Comparison of ENCODE assay signal across 14 cellular contexts in the genomic region with DNA sequence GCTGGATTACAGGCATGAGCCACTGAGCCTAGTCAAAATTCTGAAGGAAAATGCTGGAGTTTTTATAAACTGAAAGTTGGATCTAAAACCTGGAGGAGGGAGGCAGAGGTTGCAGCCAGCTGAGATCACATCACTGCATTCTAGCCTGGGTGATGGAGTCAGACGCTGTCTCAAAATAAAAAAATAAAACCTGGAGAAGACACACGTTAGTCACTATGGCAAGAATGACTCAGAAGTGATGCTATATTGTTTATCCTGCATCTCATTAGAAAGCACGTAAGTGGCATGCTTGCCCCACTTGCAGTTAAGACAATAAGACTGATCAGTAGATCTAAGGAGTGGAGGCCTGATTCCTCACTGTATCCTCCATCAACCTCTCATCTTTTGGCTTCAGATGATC. TPM values are rescaled to one million over a fixed set of nuclear protein-coding genes. Genes with fewer than 3 reads are reported as not detected.
DNase-seq lines count a peak whose midpoint lies in the region; ATAC-seq and TF ChIP-seq lines count a peak whose summit lies in the region.
"Had no signal": no experiment of that assay in that cellular context is flagged by ENCODE, and none has a peak within 500 bp of the region (broad histone marks: within the 10 kb centered on the region; RNA-seq: fewer than 3 reads in every experiment).

No MANE protein-coding gene starts in this region.

- no peaks in the 10 kb centered on the region for H3K79me2 ChIP-seq in hepatocyte

- H3K36me3 ChIP-seq in HEK293 (ENCODE audit: control insufficient read depth in 2 of 2, insufficient read depth in 1 of 2, low read length in 2 of 2) (no peaks in the 10 kb centered on the region), hepatocyte (replicated peaks; ENCODE audit: insufficient read depth, low read depth) (no peaks in the 10 kb centered on the region)

- DNase-seq in AG04449 (ENCODE audit: low read depth, low spot score), result peak; percentile 59
- peak; percentile 52 for DNase-seq in fibroblast of villous mesenchyme (ENCODE audit: low read depth)
- DNase-seq in stimulated activated CD4-positive, alpha-beta T cell treated with anti-CD3 and anti-CD28 coated beads, Interleukin-15, amount 100 ng/mL, for 24 hours, result no peak
- no peak for DNase-seq in hepatocyte (ENCODE audit: low spot score)
- DNase-seq: caudate nucleus, NCI-H1417 treated with DMSO at 0.1 percent for 48 hours, NCI-H69, Right ventricle myocardium superior had no signal

- H3K4me2 ChIP-seq in hepatocyte, result no peak overlapping the region

- CTCF ChIA-PET in AG04449 (lab: Yijun Ruan, JAX) (interaction anchor here (0.8 to 8.5 kb wide), 7 partner anchors 19 to 566 kb away, joined by 3 to 113 read pairs (median 4); no protein-coding TSS in a partner anchor), HEK293 (lab: Yijun Ruan, JAX) (interaction anchor here (0.6 to 1.3 kb wide), 6 partner anchors 26 to 317 kb away, joined by 3 to 7 read pairs (median 4); no protein-coding TSS in a partner anchor)

- H3K27me3 Mint-ChIP-seq in activated T-helper 17 cell treated with anti-CD3 and anti-CD28 coated beads, Interleukin-2, amount 50 U/mL, for 72 hours, result peaks cover 3% of the 10 kb centered on the region

- TF ChIP-seq CTCF in AG04449 (IDR thresholded peaks at IDR 0.05; ENCODE audit: insufficient read depth, low read length, missing control alignments), result no peak
- no peak for TF ChIP-seq CTCF in HEK293 (tag by site-specific recombination; IDR thresholded peaks at IDR 0.05)
- no peak for TF ChIP-seq CTCF in fibroblast of villous mesenchyme (IDR thresholded peaks at IDR 0.05; ENCODE audit: insufficient read depth, low read depth, low read length)
- TF ChIP-seq CTCF in hepatocyte (IDR thresholded peaks at IDR 0.05; ENCODE audit: poor library complexity), result no peak

- peak; percentile 67 for ATAC-seq in activated T-helper 17 cell treated with anti-CD3 and anti-CD28 coated beads, Interleukin-2, amount 50 U/mL, for 72 hours (replicated peaks)
- ATAC-seq in GM18907 (IDR thresholded peaks at IDR 0.05; ENCODE audit: unreplicated experiment) (no peak), GM19023 (IDR thresholded peaks at IDR 0.05; ENCODE audit: unreplicated experiment) (no peak)

- no peak overlapping the region for H2AFZ ChIP-seq in hepatocyte

- H3K36me3 Mint-ChIP-seq in activated T-helper 17 cell treated with anti-CD3 and anti-CD28 coated beads, Interleukin-2, amount 50 U/mL, for 72 hours (ENCODE audit: low read depth), result peaks cover 5% of the 10 kb centered on the region

- no peaks in the 10 kb centered on the region for H4K20me1 ChIP-seq in hepatocyte (ENCODE audit: insufficient read depth, poor library complexity, severe bottlenecking)

- 81% methylated on average over 3 of the region's 3 CpGs for WGBS in hepatocyte (ENCODE audit: low lambda C conversion rate, missing lambda C conversion rate)

- no peaks in the 10 kb centered on the region for H3K27me3 ChIP-seq in hepatocyte

- no peak overlapping the region for H3K4me3 Mint-ChIP-seq in activated T-helper 17 cell treated with anti-CD3 and anti-CD28 coated beads, Interleukin-2, amount 50 U/mL, for 72 hours

- H3K9me3 Mint-ChIP-seq in activated T-helper 17 cell treated with anti-CD3 and anti-CD28 coated beads, Interleukin-2, amount 50 U/mL, for 72 hours, result no peaks in the 10 kb centered on the region
- H3K9me3 Mint-ChIP-seq: activated T-helper 2 cell treated with anti-CD3 and anti-CD28 coated beads, Interferon-gamma antibody, Interleukin-2, Interleukin-4, amounts not matched to agents 10 μg/mL and 5 μg/mL and 100 μg/mL, durations not matched to agents 14 hours and 24 hours and 36 hours had no signal

- POLR2A ChIA-PET in AG04449 (lab: Yijun Ruan, JAX) (interaction anchor here (0.6 kb wide), 1 partner anchor 68 kb away, joined by 3 read pairs; no protein-coding TSS in a partner anchor), HEK293 (lab: Yijun Ruan, JAX) (no interaction called here)

- H3K4me1 Mint-ChIP-seq in activated T-helper 17 cell treated with anti-CD3 and anti-CD28 coated beads, Interleukin-2, amount 50 U/mL, for 72 hours, result peaks cover 6% of the 10 kb centered on the region

- H3K27ac ChIP-seq in HEK293 (ENCODE audit: extremely low read depth, low read depth, low read length) (no peak overlapping the region), hepatocyte (no peak overlapping the region)
- H3K27ac ChIP-seq: C4-2B had no signal

- no peak overlapping the region for H3K4me3 ChIP-seq in AG04449 (ENCODE audit: low read depth, low read length)
- no peak overlapping the region for H3K4me3 ChIP-seq in HEK293 (ENCODE audit: low read depth, low read length)
- H3K4me3 ChIP-seq in fibroblast of villous mesenchyme (ENCODE audit: low read depth, low read length), result no peak overlapping the region
- H3K4me3 ChIP-seq in hepatocyte, result no peak overlapping the region

- no peaks in the 10 kb centered on the region for H3K9me3 ChIP-seq in HEK293 (ENCODE audit: control insufficient read depth, insufficient read depth, low read depth, low read length)
- no peaks in the 10 kb centered on the region for H3K9me3 ChIP-seq in hepatocyte (ENCODE audit: low read depth)

- peak overlapping the region; percentile 82 for H3K27ac Mint-ChIP-seq in activated T-helper 17 cell treated with anti-CD3 and anti-CD28 coated beads, Interleukin-2, amount 50 U/mL, for 72 hours
- H3K27ac Mint-ChIP-seq: activated T-helper 2 cell treated with anti-CD3 and anti-CD28 coated beads, Interferon-gamma antibody, Interleukin-2, Interleukin-4, amounts not matched to agents 10 μg/mL and 5 μg/mL and 100 μg/mL, durations not matched to agents 14 hours and 24 hours and 36 hours had no signal

- H3K4me1 ChIP-seq in HEK293 (ENCODE audit: control insufficient read depth, insufficient read depth, low read length), result no peaks in the 10 kb centered on the region
- H3K4me1 ChIP-seq in hepatocyte (ENCODE audit: insufficient read depth), result peaks cover 4% of the 10 kb centered on the region

- H3K9me2 ChIP-seq in hepatocyte (replicated peaks; ENCODE audit: insufficient read depth), result no peaks in the 10 kb centered on the region

TF ChIP-seq in HEK293, 187 proteins besides CTCF, POLR2A, EP300 and RAD21:
- peak; percentile 14; the same call in 1 of the 2 replicates for TF ChIP-seq ZBTB6 (tag by site-specific recombination; IDR thresholded peaks at IDR 0.05)
- TF ChIP-seq, protein P1, sequence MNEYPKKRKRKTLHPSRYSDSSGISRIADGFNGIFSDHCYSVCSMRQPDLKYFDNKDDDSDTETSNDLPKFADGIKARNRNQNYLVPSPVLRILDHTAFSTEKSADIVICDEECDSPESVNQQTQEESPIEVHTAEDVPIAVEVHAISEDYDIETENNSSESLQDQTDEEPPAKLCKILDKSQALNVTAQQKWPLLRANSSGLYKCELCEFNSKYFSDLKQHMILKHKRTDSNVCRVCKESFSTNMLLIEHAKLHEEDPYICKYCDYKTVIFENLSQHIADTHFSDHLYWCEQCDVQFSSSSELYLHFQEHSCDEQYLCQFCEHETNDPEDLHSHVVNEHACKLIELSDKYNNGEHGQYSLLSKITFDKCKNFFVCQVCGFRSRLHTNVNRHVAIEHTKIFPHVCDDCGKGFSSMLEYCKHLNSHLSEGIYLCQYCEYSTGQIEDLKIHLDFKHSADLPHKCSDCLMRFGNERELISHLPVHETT (tag by site-specific recombination; IDR thresholded peaks at IDR 0.05), result 0 out of 2 replicates have a peak, but pooled peaks have one; percentile 24
- TF ChIP-seq ZNF362 (tag by site-specific recombination; IDR thresholded peaks at IDR 0.05), result no peak
- TF ChIP-seq ZNF629 (tag by site-specific recombination; IDR thresholded peaks at IDR 0.05), result peak; percentile 71

RNA-seq across cellular contexts. Expression of gene PPP1R21, which starts 17.2 kb away (rescaled TPM):
- 10 to 100 TPM; 25.6 to 39.6 TPM for total RNA-seq in activated T-helper 17 cell treated with anti-CD3 and anti-CD28 coated beads, Interleukin-2, amount 50 U/mL, for 72 hours
- 11.9 and 19.0 TPM in 2 replicates for total RNA-seq in fibroblast of villous mesenchyme
- 28.8 and 32.9 TPM in 2 replicates for total RNA-seq in hepatocyte
- 25.0 and 26.2 TPM in 2 replicates for polyA plus RNA-seq in hepatocyte

Comparison
In these comparisons a context has a peak if more than half of its experiments do, and no peak if none do; other contexts are left out.
1. DNase-seq: peak in AG04449 (single experiment) and fibroblast of villous mesenchyme (single experiment); none in stimulated activated CD4-positive, alpha-beta T cell treated with anti-CD3 and anti-CD28 coated beads, Interleukin-15, amount 100 ng/mL, for 24 hours (single experiment) and hepatocyte (single experiment).